Comparison of ENCODE assay signal across 1 cellular context in genomic region chr14:36519431-36520321, GRCh38.
TF ChIP-seq lines count a peak whose summit lies in the region.

Gene NKX2-1, minus strand, starts transcription at chr14:36520232. Its CDS starts 103 bp downstream, at chr14:36520129.

TF ChIP-seq in SK-N-SH, 30 proteins besides CTCF, POLR2A, EP300 and RAD21 (continued from another document):
- TF ChIP-seq PBX3 (IDR thresholded peaks at IDR 0.05) (no peak), GATA2 (CRISPR knock-in tag; IDR thresholded peaks at IDR 0.05) (no peak), NRF1 (IDR thresholded peaks at IDR 0.05; ENCODE audit: low read depth, low read length) (no peak), TCF12 (IDR thresholded peaks at IDR 0.05) (no peak)
TF ChIP-seq in SK-N-SH: peak in this region for 0.
